In the genomic region with DNA sequence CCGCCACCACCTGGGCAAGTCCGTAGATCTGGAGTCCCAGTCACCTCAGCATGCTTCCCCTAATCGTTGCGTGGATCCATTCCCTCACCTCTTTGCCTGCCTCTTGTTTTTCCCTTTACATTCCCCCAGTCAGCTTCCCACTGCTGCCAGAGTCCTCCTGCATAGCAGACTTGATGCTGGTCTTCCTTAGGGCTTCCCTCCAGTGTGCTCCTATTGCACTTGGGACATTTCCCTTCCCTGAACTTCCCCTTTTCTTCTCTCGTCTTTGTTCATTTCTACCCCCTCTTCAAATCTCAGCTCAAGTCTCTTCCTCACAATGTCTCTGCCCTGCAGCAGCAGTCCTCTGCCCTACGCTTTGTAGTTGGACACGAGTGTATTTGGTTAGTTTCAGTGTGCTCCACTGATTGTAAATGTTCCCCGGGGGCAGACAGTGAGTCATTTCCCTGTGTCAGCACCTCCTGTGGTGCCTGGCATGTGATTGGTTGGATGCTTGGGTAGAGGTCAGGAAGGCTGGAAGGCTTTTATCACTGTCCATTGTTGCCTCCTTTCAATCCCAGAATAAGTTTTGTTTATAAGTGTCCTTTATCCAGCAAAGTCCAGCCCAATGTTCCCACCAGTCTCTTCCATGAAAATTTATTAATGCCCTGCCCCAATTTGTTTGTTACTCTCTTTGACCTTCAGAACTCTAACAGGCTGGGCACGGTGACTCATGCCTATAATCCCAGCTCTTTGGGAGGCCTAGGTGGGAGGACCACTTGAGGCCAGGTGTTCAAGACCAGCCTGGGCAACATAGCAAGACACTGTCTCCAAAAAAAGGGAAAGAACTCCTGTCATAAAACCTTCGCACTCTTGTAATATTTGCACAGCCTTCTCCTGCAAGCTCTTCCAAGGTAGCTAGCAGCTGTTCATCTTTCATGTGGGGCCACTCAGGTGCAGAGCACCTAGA, we compare ENCODE assay signal across 7 cellular contexts. TPM values are rescaled to one million over a fixed set of nuclear protein-coding genes. Genes with fewer than 3 reads are reported as not detected.
DNase-seq lines count a peak whose midpoint lies in the region; ATAC-seq, FAIRE-seq and TF ChIP-seq lines count a peak whose summit lies in the region.

No MANE protein-coding gene starts in this region.

- DNase-seq in HS-5 (ENCODE audit: low read depth) (peak; percentile 25), amniotic epithelial cell (ENCODE audit: low read depth) (peak; percentile 78), left lung (no peak), mesenteric fat pad (ENCODE audit: low spot score) (no peak), D721Med (ENCODE audit: insufficient read length, low spot score) (no peak), HuH-7 (ENCODE audit: low spot score) (no peak)

- intact Hi-C loops in left lung (cut with DNase I) = no loop called here

- TF ChIP-seq CTCF in left lung (IDR thresholded peaks at IDR 0.05) = no peak
- no peak for TF ChIP-seq CTCF in D721Med (IDR thresholded peaks at IDR 0.05; ENCODE audit: insufficient read depth, missing control alignments)

- ATAC-seq in GM18909 (IDR thresholded peaks at IDR 0.05; ENCODE audit: poor library complexity, unreplicated experiment) (peak; percentile 44), left lung (peak; percentile 76)

- peak overlapping the region; percentile 23 to 74 for H3K27ac ChIP-seq in left lung

- peaks cover 0 to 11% of the 10 kb centered on the region in 2 donors for H3K4me1 ChIP-seq in left lung

- no peak for FAIRE-seq in D721Med (lab: Jason Lieb, UNC)

- H3K27me3 ChIP-seq in left lung = no peaks in the 10 kb centered on the region

- peaks cover 0 to 54% of the 10 kb centered on the region in 2 donors for H3K36me3 ChIP-seq in left lung

- H3K9me3 ChIP-seq in left lung = no peaks in the 10 kb centered on the region

- H3K4me3 ChIP-seq in left lung = no peak overlapping the region

RNA-seq across cellular contexts. Expression of gene FAM120B, which starts 38.3 kb away (rescaled TPM):
- total RNA-seq in left lung = 10 to 100 TPM; 26.6 to 27.8 TPM
- total RNA-seq in mesenteric fat pad = 27.8 TPM

RNA-seq across cellular contexts. Expression of gene DLL1, which starts 54.0 kb away (rescaled TPM):
- total RNA-seq in left lung = 10 to 100 TPM in 1 of 2 donors, 1 to 10 TPM in 1; 6.3 to 12.8 TPM
- 23.8 TPM for total RNA-seq in mesenteric fat pad

Comparison
In these comparisons a context has a peak if more than half of its experiments do, and no peak if none do; other contexts are left out.
1. DNase-seq: peak in HS-5 (single experiment) and amniotic epithelial cell (single experiment); none in left lung (0 of 2), mesenteric fat pad (single experiment), D721Med (single experiment) and HuH-7 (single experiment).